ENCODE assay signal across 8 cellular contexts in genomic region chr2:73982140-73982617, GRCh38. TPM values are rescaled to one million over a fixed set of nuclear protein-coding genes. Genes with fewer than 3 reads are reported as not detected.
DNase-seq lines count a peak whose midpoint lies in the region; ATAC-seq and TF ChIP-seq lines count a peak whose summit lies in the region.

No MANE protein-coding gene starts in this region.

- ATAC-seq in T-cell (replicated peaks in 1 of 4) (no peak), HG02588 (IDR thresholded peaks at IDR 0.05; ENCODE audit: unreplicated experiment) (no peak)

- TF ChIP-seq CTCF in left ventricle myocardium inferior (IDR thresholded peaks at IDR 0.05; ENCODE audit: borderline replicate concordance) (no peak), stomach (IDR thresholded peaks at IDR 0.05) (no peak)

- H3K27ac ChIP-seq in left ventricle myocardium inferior (replicated peaks) (no peak overlapping the region), stomach (peak overlapping the region; percentile 81 to 99 (median 95))

- TF ChIP-seq EP300 in stomach (IDR thresholded peaks at IDR 0.05), result no peak

- no peaks in the 10 kb centered on the region for H3K9me3 Mint-ChIP-seq in T-cell

- H3K4me3 Mint-ChIP-seq in T-cell, result no peak overlapping the region

- H3K4me1 Mint-ChIP-seq in T-cell, result peaks cover 73 to 74% (median 73%) of the 10 kb centered on the region in 3 donors

- no peak for TF ChIP-seq POLR2A in stomach (IDR thresholded peaks at IDR 0.05)

- DNase-seq in NCI-H524 (lab: John Stamatoyannopoulos, UW) (peak; percentile 47 to 70), NCI-H524 treated with DMSO at 0.1 percent for 48 hours (lab: John Stamatoyannopoulos, UW) (no peak), T-cell (no peak), left ventricle myocardium inferior (no peak), stomach (peak; percentile 41), OCI-M2 (lab: John Stamatoyannopoulos, UW; ENCODE audit: unreplicated experiment) (no peak), putamen (ENCODE audit: low spot score) (no peak)

- POLR2A ChIA-PET in T-cell (lab: Charles Lee), result interaction anchor here in 1 of 2 donors (0.5 kb wide), 1 partner anchor 39 kb away, joined by 4 read pairs; no protein-coding TSS in a partner anchor

- H3K36me3 Mint-ChIP-seq in T-cell, result no peaks in the 10 kb centered on the region

- WGBS in stomach, 5 donors, result 37 to 54% (median 45%) methylated on average over 7 of the region's 7 CpGs

- H3K27ac Mint-ChIP-seq in T-cell, result peak overlapping the region; percentile 48 to 58

- H3K36me3 ChIP-seq in left ventricle myocardium inferior (no peaks in the 10 kb centered on the region), stomach (no peaks in the 10 kb centered on the region)

- H3K4me1 ChIP-seq in left ventricle myocardium inferior, result peaks cover 72% of the 10 kb centered on the region
- H3K4me1 ChIP-seq in stomach, result peaks cover 39 to 75% (median 69%) of the 10 kb centered on the region in 4 donors

- no peaks in the 10 kb centered on the region for H3K27me3 Mint-ChIP-seq in T-cell

- peak overlapping the region; percentile 63 for H3K4me3 ChIP-seq in left ventricle myocardium inferior
- no peak overlapping the region for H3K4me3 ChIP-seq in stomach

- CTCF ChIA-PET in T-cell (lab: Charles Lee), result no interaction called here

- H3K27me3 ChIP-seq in left ventricle myocardium inferior (ENCODE audit: low read depth) (no peaks in the 10 kb centered on the region), stomach (no peaks in the 10 kb centered on the region)

- H3K9me3 ChIP-seq in left ventricle myocardium inferior (replicated peaks) (no peaks in the 10 kb centered on the region), stomach (no peaks in the 10 kb centered on the region)

- intact Hi-C loops in left ventricle myocardium inferior (cut with micrococcal nuclease) (no loop called here), stomach (cut with DNase I; ENCODE audit: low total_unique reads) (no loop called here)

RNA-seq across cellular contexts. Expression of gene TET3, which starts 2.5 kb away (rescaled TPM):
- 10 to 100 TPM; 22.5 to 32.2 (median 26.8) TPM for total RNA-seq in T-cell
- total RNA-seq in left ventricle myocardium inferior, result 2.3 TPM
- total RNA-seq in stomach, result 10 to 100 TPM; 14.7 to 31.5 (median 17.8) TPM
- polyA plus RNA-seq in stomach, result 1 to 10 TPM; 1.7 to 2.2 (median 1.8) TPM

RNA-seq across cellular contexts. Expression of gene DGUOK, which starts 55.5 kb away (rescaled TPM):
- 10 to 100 TPM; 44.0 to 70.2 (median 62.5) TPM for total RNA-seq in T-cell
- total RNA-seq in left ventricle myocardium inferior, result 21.9 TPM
- total RNA-seq in stomach, result 10 to 100 TPM in 2 of 5 donors, 1 to 10 TPM in 2, not detected in 1; 1.7 to 33.8 (median 14.1) TPM
- polyA plus RNA-seq in stomach, result 10 to 100 TPM; 68.7 to 91.3 (median 84.9) TPM

Comparison
In these comparisons a context has a peak if more than half of its experiments do, and no peak if none do; other contexts are left out.
1. DNase-seq: peak in NCI-H524 (2 of 2) and stomach (single experiment); none in NCI-H524 treated with DMSO at 0.1 percent for 48 hours (single experiment), T-cell (0 of 34), left ventricle myocardium inferior (single experiment), OCI-M2 (single experiment) and putamen (single experiment).